ENCODE assay signal across 32 cellular contexts in genomic region chr12:2868986-2869385, GRCh38. TPM values are rescaled to one million over a fixed set of nuclear protein-coding genes. Genes with fewer than 3 reads are reported as not detected.
DNase-seq lines count a peak whose midpoint lies in the region; ATAC-seq, FAIRE-seq and TF ChIP-seq lines count a peak whose summit lies in the region.
"Had no signal": no experiment of that assay in that cellular context is flagged by ENCODE, and none has a peak within 500 bp of the region (broad histone marks: within the 10 kb centered on the region; RNA-seq: fewer than 3 reads in every experiment).

No MANE protein-coding gene starts in this region.

- H3K27ac Mint-ChIP-seq in CD4-positive, CD25-positive, alpha-beta regulatory T cell, result peak overlapping the region in 2 of 3 donors; percentile 46 to 84
- H3K27ac Mint-ChIP-seq in astrocyte (ENCODE audit: unreplicated experiment), result peak overlapping the region; percentile 14
- H3K27ac Mint-ChIP-seq: IgD-negative memory B cell had no signal

- in situ Hi-C loops in IMR-90 (cut with MboI; ENCODE audit: low sequenced_read_pairs), result no loop called here

- H3K4me1 Mint-ChIP-seq in CD4-positive, CD25-positive, alpha-beta regulatory T cell, result peaks cover 0 to 18% (median 3%) of the 10 kb centered on the region in 4 donors
- H3K4me1 Mint-ChIP-seq in astrocyte (ENCODE audit: low read depth, unreplicated experiment), result peaks cover 5% of the 10 kb centered on the region
- H3K4me1 Mint-ChIP-seq: IgD-negative memory B cell had no signal

- H3K23ac ChIP-seq in IMR-90 (ENCODE audit: low read depth, low read length), result no peak overlapping the region

- H3K36me3 ChIP-seq in CD4-positive, CD25-positive, alpha-beta regulatory T cell (ENCODE audit: control insufficient read depth, insufficient read depth, low read length), result peaks cover 4% of the 10 kb centered on the region
- H3K36me3 ChIP-seq in IMR-90 (ENCODE audit: control insufficient read depth, insufficient read depth, low read length) (peaks cover 22% of the 10 kb centered on the region), astrocyte (ENCODE audit: insufficient read depth, low read length) (peaks cover 24% of the 10 kb centered on the region)
- H3K36me3 ChIP-seq: vagina had no signal

- POLR2A ChIA-PET in IMR-90 (lab: Charles Lee; ENCODE audit: unreplicated experiment) (no interaction called here), HEK293T (lab: Yijun Ruan, JAX) (no interaction called here)

- H3K4me3 Mint-ChIP-seq in CD4-positive, CD25-positive, alpha-beta regulatory T cell, result no peak overlapping the region
- H3K4me3 Mint-ChIP-seq in astrocyte (ENCODE audit: unreplicated experiment), result no peak overlapping the region
- H3K4me3 Mint-ChIP-seq: activated naive CD4-positive, alpha-beta T cell treated with anti-CD3 and anti-CD28 coated beads for 36 hours; CD4-positive, alpha-beta memory T cell; IgD-negative memory B cell had no signal

- H3K4ac ChIP-seq in IMR-90 (ENCODE audit: low read depth, low read length), result peak overlapping the region; percentile 93

- no peaks in the 10 kb centered on the region for H3K9me3 ChIP-seq in CD4-positive, CD25-positive, alpha-beta regulatory T cell (ENCODE audit: control insufficient read depth in 2 of 2, low read length in 2 of 2)
- H3K9me3 ChIP-seq in IMR-90 (ENCODE audit: control insufficient read depth, insufficient read depth, low read length), result no peaks in the 10 kb centered on the region
- no peaks in the 10 kb centered on the region for H3K9me3 ChIP-seq in astrocyte (ENCODE audit: insufficient read depth, low read depth, low read length)
- H3K9me3 ChIP-seq: esophagus squamous epithelium, Peyer's patch, psoas muscle, vagina had no signal

- peaks cover 10% of the 10 kb centered on the region for H3K9me1 ChIP-seq in IMR-90 (ENCODE audit: insufficient read depth, low read length)

- no CpG with 5 or more reads among the region's 4 CpGs for WGBS in IMR-90 (ENCODE audit: extremely low coverage in 2 of 2, insufficient read length in 1 of 2), 2 experiments

- FAIRE-seq in astrocyte (lab: Jason Lieb, UNC), result peak; percentile 54
- FAIRE-seq: keratinocyte had no signal

- no peak overlapping the region; the same call in 2 of the 3 replicates for H2BK15ac ChIP-seq in IMR-90 (ENCODE audit: low read depth, low read length)

- peaks cover 2% of the 10 kb centered on the region for H3K36me3 Mint-ChIP-seq in CD4-positive, CD25-positive, alpha-beta regulatory T cell
- H3K36me3 Mint-ChIP-seq in astrocyte (ENCODE audit: low read depth, unreplicated experiment), result no peaks in the 10 kb centered on the region
- H3K36me3 Mint-ChIP-seq: CD4-positive, alpha-beta memory T cell had no signal

- no peak overlapping the region for H3K18ac ChIP-seq in IMR-90 (ENCODE audit: low read depth, low read length)

- H4K5ac ChIP-seq in IMR-90 (ENCODE audit: low read depth, low read length), result peak overlapping the region; percentile 59; the same call in 1 of the 2 replicates

- peak overlapping the region; percentile 62 for H2BK5ac ChIP-seq in IMR-90 (ENCODE audit: low read depth, low read length, poor library complexity, severe bottlenecking)

- no peak for ATAC-seq in CD4-positive, CD25-positive, alpha-beta regulatory T cell (ENCODE audit: low read depth in 2 of 2)
- peak; percentile 98 for ATAC-seq in IMR-90 (ENCODE audit: low read depth)
- ATAC-seq: naive thymus-derived CD4-positive, alpha-beta T cell; psoas muscle; stimulated activated naive CD8-positive, alpha-beta T cell treated with anti-CD3 and anti-CD28 coated beads, Interleukin-15, Interleukin-2, amounts not matched to agents 100 U/mL and 50 U/mL, for 24 hours had no signal

- intact Hi-C loops in IMR-90 (cut with micrococcal nuclease) (no loop called here), dorsolateral prefrontal cortex (cut with DNase I) (no loop called here)

- no peak for DNase-seq in CD4-positive, CD25-positive, alpha-beta regulatory T cell
- DNase-seq in IMR-90 (peak; percentile 73), astrocyte (ENCODE audit: low read depth) (peak; percentile 53), iris pigment epithelial cell (ENCODE audit: low read depth) (peak; percentile 66), amniotic stem cell (lab: John Stamatoyannopoulos, UW) (no peak), NCI-H187 (lab: John Stamatoyannopoulos, UW) (no peak), HEK293T (ENCODE audit: extremely low spot score) (no peak), dorsolateral prefrontal cortex (no peak)
- DNase-seq: activated CD8-positive, alpha-beta memory T cell treated with anti-CD3 and anti-CD28 coated beads for 24 hours; activated naive CD4-positive, alpha-beta T cell treated with anti-CD3 and anti-CD28 coated beads for 36 hours; AML-193; amygdala; CD4-positive, alpha-beta memory T cell; cortex of kidney; esophagus squamous epithelium; GOT3; midbrain; naive thymus-derived CD4-positive, alpha-beta T cell; NCI-H1092 treated with DMSO at 0.1 percent for 48 hours; NCI-H1930; NCI-H526; Peyer's patch; psoas muscle; SIG-M5; stimulated activated naive CD8-positive, alpha-beta T cell treated with anti-CD3 and anti-CD28 coated beads, Interleukin-15, Interleukin-2, amounts not matched to agents 100 U/mL and 50 U/mL, for 24 hours had no signal

- BruUV-seq in IMR-90 (replicated peaks; lab: Mats Ljungman, UMichigan), result no TSS peak

- H2AFZ ChIP-seq in IMR-90 (replicated peaks; ENCODE audit: low read length, poor library complexity) (peak overlapping the region; percentile 87), astrocyte (ENCODE audit: low read depth, low read length) (no peak overlapping the region)

- peak overlapping the region; percentile 83; the same call in 1 of the 2 replicates for H2AK5ac ChIP-seq in IMR-90 (ENCODE audit: low read depth, low read length)

- dilution Hi-C loops in IMR-90 (cut with HindIII; ENCODE audit: low sequenced_read_pairs, unreplicated experiment), result no loop called here

- H3K9me3 Mint-ChIP-seq in CD4-positive, CD25-positive, alpha-beta regulatory T cell, result no peaks in the 10 kb centered on the region
- H3K9me3 Mint-ChIP-seq in astrocyte (ENCODE audit: unreplicated experiment), result no peaks in the 10 kb centered on the region
- H3K9me3 Mint-ChIP-seq: activated naive CD4-positive, alpha-beta T cell treated with anti-CD3 and anti-CD28 coated beads for 36 hours; CD4-positive, alpha-beta memory T cell; naive thymus-derived CD4-positive, alpha-beta T cell had no signal

- no peaks in the 10 kb centered on the region for H3K27me3 Mint-ChIP-seq in CD4-positive, CD25-positive, alpha-beta regulatory T cell
- no peaks in the 10 kb centered on the region for H3K27me3 Mint-ChIP-seq in astrocyte (ENCODE audit: low read depth, unreplicated experiment)
- H3K27me3 Mint-ChIP-seq: CD4-positive, alpha-beta memory T cell; IgD-negative memory B cell; naive thymus-derived CD4-positive, alpha-beta T cell had no signal

- H3K79me1 ChIP-seq in IMR-90 (ENCODE audit: low read depth in 1 of 2, low read length in 2 of 2), result peaks cover 15 to 55% of the 10 kb centered on the region in 2 experiments

- H4K91ac ChIP-seq in IMR-90 (ENCODE audit: insufficient read depth, low read depth, low read length), result peak overlapping the region; percentile 85

- peak overlapping the region; percentile 49; the same call in 1 of the 2 replicates for H3K56ac ChIP-seq in IMR-90 (ENCODE audit: extremely low read depth, insufficient read depth, low read length)

- TF ChIP-seq CTCF in IMR-90 (conservative IDR thresholded peaks at IDR 0.05; ENCODE audit: low read depth, low read length) (no peak), astrocyte (IDR thresholded peaks at IDR 0.05; ENCODE audit: insufficient read depth, low read depth, low read length) (no peak), dorsolateral prefrontal cortex (IDR thresholded peaks at IDR 0.05 in 54 of 56, conservative IDR thresholded peaks at IDR 0.05 in 2 of 56; ENCODE audit: low read depth in 1 of 56, partially characterized antibody in 56 of 56) (no peak)

- H3K4me2 ChIP-seq in IMR-90 (ENCODE audit: low read depth, low read length) (peak overlapping the region; percentile 72), astrocyte (ENCODE audit: low read length) (peak overlapping the region; percentile 23)

- H2BK120ac ChIP-seq in IMR-90 (ENCODE audit: low read depth, low read length), result peak overlapping the region; percentile 92

- 0 out of 2 replicates have a peak overlapping the region, but pooled peaks have one; percentile 84 for H3K14ac ChIP-seq in IMR-90 (replicated peaks; ENCODE audit: low read depth, low read length)

- H3K9ac ChIP-seq in IMR-90 (ENCODE audit: low read depth, low read length) (no peak overlapping the region), astrocyte (ENCODE audit: low read length) (no peak overlapping the region)

- TF ChIP-seq RAD21 in IMR-90 (IDR thresholded peaks at IDR 0.05; ENCODE audit: low read length), result no peak

- H4K8ac ChIP-seq in IMR-90 (ENCODE audit: low read depth in 2 of 2, low read length in 2 of 2), result peak overlapping the region in 1 of 2 experiments; percentile 83; a peak in 1 of 4 replicates

- no peak overlapping the region for H3K4me3 ChIP-seq in CD4-positive, CD25-positive, alpha-beta regulatory T cell (ENCODE audit: low read depth, low read length)
- no peak overlapping the region for H3K4me3 ChIP-seq in IMR-90 (ENCODE audit: insufficient read depth, low read depth, low read length)
- no peak overlapping the region for H3K4me3 ChIP-seq in astrocyte (ENCODE audit: insufficient read depth, low read depth, low read length)
- no peak overlapping the region for H3K4me3 ChIP-seq in dorsolateral prefrontal cortex
- H3K4me3 ChIP-seq: esophagus squamous epithelium, Peyer's patch, psoas muscle, vagina had no signal

- H3K4me1 ChIP-seq in CD4-positive, CD25-positive, alpha-beta regulatory T cell (ENCODE audit: control insufficient read depth, insufficient read depth, low read length, poor library complexity, severe bottlenecking), result peaks cover 9% of the 10 kb centered on the region
- peaks cover 7% of the 10 kb centered on the region for H3K4me1 ChIP-seq in IMR-90 (ENCODE audit: control insufficient read depth, insufficient read depth, low read length)
- H3K4me1 ChIP-seq in astrocyte (ENCODE audit: insufficient read depth, low read length), result no peaks in the 10 kb centered on the region
- H3K4me1 ChIP-seq: esophagus squamous epithelium, Peyer's patch, psoas muscle, vagina had no signal

- CTCF ChIA-PET in IMR-90 (lab: Yijun Ruan, JAX) (interaction anchor here (0.8 kb wide), 2 partner anchors 15 to 1062 kb away, joined by 4 read pairs; no protein-coding TSS in a partner anchor), HEK293T (lab: Yijun Ruan, JAX) (no interaction called here)

- H3K79me2 ChIP-seq in astrocyte (ENCODE audit: insufficient read depth, low read length), result peaks cover 23% of the 10 kb centered on the region

- no peak overlapping the region for H2AK9ac ChIP-seq in IMR-90 (replicated peaks; ENCODE audit: low read depth, low read length, poor library complexity)

- H3K27me3 ChIP-seq in CD4-positive, CD25-positive, alpha-beta regulatory T cell (ENCODE audit: control insufficient read depth, insufficient read depth, low read length), result no peaks in the 10 kb centered on the region
- no peaks in the 10 kb centered on the region for H3K27me3 ChIP-seq in IMR-90 (ENCODE audit: control insufficient read depth, insufficient read depth, low read length)
- no peaks in the 10 kb centered on the region for H3K27me3 ChIP-seq in astrocyte (ENCODE audit: insufficient read depth, low read length)
- H3K27me3 ChIP-seq in dorsolateral prefrontal cortex, result no peaks in the 10 kb centered on the region
- H3K27me3 ChIP-seq: esophagus squamous epithelium, Peyer's patch, vagina had no signal

- peak overlapping the region; percentile 88 for H2BK20ac ChIP-seq in IMR-90 (ENCODE audit: low read depth, low read length)

- no peaks in the 10 kb centered on the region for H4K20me1 ChIP-seq in IMR-90 (ENCODE audit: insufficient read depth, low read length)
- no peaks in the 10 kb centered on the region for H4K20me1 ChIP-seq in astrocyte (ENCODE audit: insufficient read depth, low read length)

- no peak for TF ChIP-seq POLR2A in IMR-90 (IDR thresholded peaks at IDR 0.05; ENCODE audit: low read depth, low read length)

- H3K27ac ChIP-seq in CD4-positive, CD25-positive, alpha-beta regulatory T cell (ENCODE audit: insufficient read depth, low read length, poor library complexity, severe bottlenecking), result peak overlapping the region; percentile 80
- peak overlapping the region; percentile 60; the same call in 1 of the 2 replicates for H3K27ac ChIP-seq in IMR-90 (ENCODE audit: insufficient read depth, low read length)
- no peak overlapping the region for H3K27ac ChIP-seq in astrocyte (ENCODE audit: low read depth, low read length)
- H3K27ac ChIP-seq in dorsolateral prefrontal cortex, result no peak overlapping the region
- H3K27ac ChIP-seq: esophagus squamous epithelium, Peyer's patch, psoas muscle, vagina had no signal

RNA-seq across cellular contexts. Expression of gene FOXM1, which starts 8.0 kb away (rescaled TPM):
- total RNA-seq in CD4-positive, CD25-positive, alpha-beta regulatory T cell, result 3.8 TPM
- polyA plus RNA-seq in CD4-positive, CD25-positive, alpha-beta regulatory T cell, result 1 to 10 TPM in 1 of 4 donors, under 1 TPM in 3; 0.44 to 1.7 (median 0.84) TPM
- total RNA-seq in IMR-90 (2012; rRNA removed) (14.9 and 16.9 TPM in 2 replicates), astrocyte (3.9 and 7.1 TPM in 2 replicates), dorsolateral prefrontal cortex (1 to 10 TPM in 47 of 120 experiments, under 1 TPM in 71, not detected in 2; 0.18 to 3.6 (median 0.89) TPM)
- 27.8 and 29.3 TPM in 2 replicates for polyA plus RNA-seq in IMR-90 (2012; rRNA removed)
- 19.8 and 30.9 TPM in 2 replicates for polyA plus RNA-seq in IMR-90 (2012; cell fraction: cytosol; rRNA removed)
- polyA plus RNA-seq in IMR-90 (2012; cell fraction: nucleus; rRNA removed; ENCODE audit: low replicate concordance), result 21.4 and 28.0 TPM in 2 replicates
- polyA plus RNA-seq: naive thymus-derived CD4-positive, alpha-beta T cell had no signal

RNA-seq across cellular contexts. Expression of gene RHNO1, which starts 8.0 kb away (rescaled TPM):
- 29.9 TPM for total RNA-seq in CD4-positive, CD25-positive, alpha-beta regulatory T cell
- polyA plus RNA-seq in CD4-positive, CD25-positive, alpha-beta regulatory T cell, result 10 to 100 TPM; 70.7 to 76.0 (median 73.6) TPM
- total RNA-seq in IMR-90 (2012; rRNA removed), result 30.6 and 36.4 TPM in 2 replicates
- polyA plus RNA-seq in IMR-90 (2012; rRNA removed), result 26.1 and 28.6 TPM in 2 replicates
- 14.7 and 20.0 TPM in 2 replicates for polyA plus RNA-seq in IMR-90 (2012; cell fraction: cytosol; rRNA removed)
- 3.0 and 8.1 TPM in 2 replicates for polyA plus RNA-seq in IMR-90 (2012; cell fraction: nucleus; rRNA removed; ENCODE audit: low replicate concordance)
- total RNA-seq in astrocyte, result 15.0 and 15.6 TPM in 2 replicates
- total RNA-seq in dorsolateral prefrontal cortex, result 10 to 100 TPM in 114 of 120 experiments, 1 to 10 TPM in 6; 7.0 to 28.4 (median 14.3) TPM

RNA-seq across cellular contexts. Expression of gene TEX52, which starts 12.1 kb away (rescaled TPM):
- total RNA-seq in CD4-positive, CD25-positive, alpha-beta regulatory T cell, result not detected
- polyA plus RNA-seq in CD4-positive, CD25-positive, alpha-beta regulatory T cell, result not detected
- total RNA-seq in IMR-90 (2012; rRNA removed) (not detected in 2 replicates), astrocyte (not detected in 2 replicates), dorsolateral prefrontal cortex (not detected)
- not detected in 2 replicates for polyA plus RNA-seq in IMR-90 (2012; rRNA removed)
- polyA plus RNA-seq in IMR-90 (2012; cell fraction: cytosol; rRNA removed), result not detected in 2 replicates
- not detected in 2 replicates for polyA plus RNA-seq in IMR-90 (2012; cell fraction: nucleus; rRNA removed; ENCODE audit: low replicate concordance)
- total RNA-seq: activated naive CD4-positive, alpha-beta T cell treated with anti-CD3 and anti-CD28 coated beads for 36 hours; CD4-positive, alpha-beta memory T cell; esophagus squamous epithelium; G401; glomerular endothelial cell; lower leg skin; naive thymus-derived CD4-positive, alpha-beta T cell; psoas muscle; vagina had no signal
- polyA plus RNA-seq: CD4-positive, alpha-beta memory T cell; IgD-negative memory B cell; keratinocyte; naive thymus-derived CD4-positive, alpha-beta T cell; psoas muscle; thymus had no signal

RNA-seq across cellular contexts. Expression of gene TULP3, which starts 21.7 kb away (rescaled TPM):
- 6.7 TPM for total RNA-seq in CD4-positive, CD25-positive, alpha-beta regulatory T cell
- polyA plus RNA-seq in CD4-positive, CD25-positive, alpha-beta regulatory T cell, result 1 to 10 TPM; 2.4 to 7.7 (median 5.5) TPM
- 31.1 and 35.5 TPM in 2 replicates for total RNA-seq in IMR-90 (2012; rRNA removed)
- polyA plus RNA-seq in IMR-90 (2012; rRNA removed), result 35.0 and 35.2 TPM in 2 replicates
- 25.2 and 25.3 TPM in 2 replicates for polyA plus RNA-seq in IMR-90 (2012; cell fraction: cytosol; rRNA removed)
- 44.8 and 64.6 TPM in 2 replicates for polyA plus RNA-seq in IMR-90 (2012; cell fraction: nucleus; rRNA removed; ENCODE audit: low replicate concordance)
- 23.6 and 26.4 TPM in 2 replicates for total RNA-seq in astrocyte
- total RNA-seq in dorsolateral prefrontal cortex, result 10 to 100 TPM in 111 of 120 experiments, 1 to 10 TPM in 9; 7.2 to 29.2 (median 15.9) TPM

RNA-seq across cellular contexts. Expression of gene NRIP2, which starts 34.2 kb away (rescaled TPM):
- not detected for total RNA-seq in CD4-positive, CD25-positive, alpha-beta regulatory T cell
- 1 to 10 TPM in 2 of 4 donors, under 1 TPM in 2; 0.77 to 1.2 (median 1.0) TPM for polyA plus RNA-seq in CD4-positive, CD25-positive, alpha-beta regulatory T cell
- 0.18 and 0.28 TPM in 2 replicates for total RNA-seq in IMR-90 (2012; rRNA removed)
- 0.19 and 0.27 TPM in 2 replicates for polyA plus RNA-seq in IMR-90 (2012; rRNA removed)
- 0.01 and 0.27 TPM in 2 replicates for polyA plus RNA-seq in IMR-90 (2012; cell fraction: cytosol; rRNA removed)
- polyA plus RNA-seq in IMR-90 (2012; cell fraction: nucleus; rRNA removed; ENCODE audit: low replicate concordance), result 0.14 and 0.28 TPM in 2 replicates
- not detected in 2 replicates for total RNA-seq in astrocyte
- 10 to 100 TPM in 99 of 120 experiments, 1 to 10 TPM in 21; 4.7 to 38.0 (median 14.5) TPM for total RNA-seq in dorsolateral prefrontal cortex
- total RNA-seq: activated naive CD4-positive, alpha-beta T cell treated with anti-CD3 and anti-CD28 coated beads for 36 hours; CD4-positive, alpha-beta memory T cell; G401; glomerular endothelial cell; naive thymus-derived CD4-positive, alpha-beta T cell; Peyer's patch had no signal
- polyA plus RNA-seq: keratinocyte had no signal

Comparison
In these comparisons a context has a peak if more than half of its experiments do, and no peak if none do; other contexts are left out.
1. DNase-seq: peak in IMR-90 (single experiment), astrocyte (single experiment) and iris pigment epithelial cell (single experiment); none in CD4-positive, CD25-positive, alpha-beta regulatory T cell (0 of 3), amniotic stem cell (single experiment), NCI-H187 (0 of 2), HEK293T (single experiment) and dorsolateral prefrontal cortex (0 of 10).
2. H3K27ac ChIP-seq: peak in CD4-positive, CD25-positive, alpha-beta regulatory T cell (single experiment) and IMR-90 (single experiment); none in astrocyte (single experiment) and dorsolateral prefrontal cortex (0 of 59).